In genomic region chr11:3959015-3959917, GRCh38 we compare ENCODE assay signal across 1 cellular context.
TF ChIP-seq lines count a peak whose summit lies in the region.

No MANE protein-coding gene starts in this region.

TF ChIP-seq in GM12878, 131 proteins besides CTCF, POLR2A, EP300 and RAD21 (continued from another document):
- no peak for TF ChIP-seq FOS (IDR thresholded peaks at IDR 0.05; ENCODE audit: borderline replicate concordance, extremely low read depth, insufficient read length)
- no peak for TF ChIP-seq CEBPB (IDR thresholded peaks at IDR 0.05; ENCODE audit: borderline replicate concordance in 1 of 2, low read depth in 2 of 2, low read length in 2 of 2)
- TF ChIP-seq ZNF24 (IDR thresholded peaks at IDR 0.05): peak; percentile 98
- no peak for TF ChIP-seq MEF2A (IDR thresholded peaks at IDR 0.05; ENCODE audit: insufficient read depth, low read depth, low read length)
- no peak for TF ChIP-seq EZH2 (IDR thresholded peaks at IDR 0.05; ENCODE audit: borderline replicate concordance, control insufficient read depth, low read depth, low read length)
- TF ChIP-seq DPF2 (IDR thresholded peaks at IDR 0.05): 0 out of 2 replicates have a peak, but pooled peaks have one; percentile 52
- no peak for TF ChIP-seq SUZ12 (IDR thresholded peaks at IDR 0.05; ENCODE audit: unreplicated experiment)
- no peak for TF ChIP-seq ZZZ3 (IDR thresholded peaks at IDR 0.05; ENCODE audit: control insufficient read depth, insufficient read length, low read depth)
- peak; percentile 44; the same call in 1 of the 2 replicates for TF ChIP-seq MLLT1 (IDR thresholded peaks at IDR 0.05)
- TF ChIP-seq KLF5 (IDR thresholded peaks at IDR 0.05; ENCODE audit: partially characterized antibody): no peak
- TF ChIP-seq SMC3 (IDR thresholded peaks at IDR 0.05; ENCODE audit: borderline replicate concordance, low read length): peak; percentile 23; the same call in 1 of the 2 replicates
- no peak for TF ChIP-seq REST (IDR thresholded peaks at IDR 0.05; ENCODE audit: low read depth, low read length)
- TF ChIP-seq IRF5 (IDR thresholded peaks at IDR 0.05; ENCODE audit: borderline replicate concordance): no peak
- TF ChIP-seq ZNF217 (IDR thresholded peaks at IDR 0.05): 0 out of 2 replicates have a peak, but pooled peaks have one; percentile 46
- TF ChIP-seq NR2C1 (IDR thresholded peaks at IDR 0.05): no peak
- TF ChIP-seq POLR2AphosphoS5 (IDR thresholded peaks at IDR 0.05; ENCODE audit: low read length): no peak
- peak; percentile 94 for TF ChIP-seq RUNX3 (IDR thresholded peaks at IDR 0.05; ENCODE audit: low read length)
- TF ChIP-seq EGR1 (IDR thresholded peaks at IDR 0.05; ENCODE audit: borderline replicate concordance in 1 of 2, low read depth in 2 of 2, low read length in 2 of 2): no peak
- TF ChIP-seq MEF2B (IDR thresholded peaks at IDR 0.05; ENCODE audit: partially characterized antibody, poor library complexity, severe bottlenecking): peak; percentile 91
- TF ChIP-seq E2F4 (IDR thresholded peaks at IDR 0.05; ENCODE audit: low read depth, low read length): no peak
- no peak for TF ChIP-seq WRNIP1 (IDR thresholded peaks at IDR 0.05; ENCODE audit: borderline replicate concordance, low read depth, low read length)
- TF ChIP-seq NFIC (IDR thresholded peaks at IDR 0.05; ENCODE audit: low read depth, low read length): peak; percentile 52; the same call in 1 of the 2 replicates
- TF ChIP-seq IKZF1 (conservative IDR thresholded peaks at IDR 0.05): 0 out of 2 replicates have a peak, but pooled peaks have one; percentile 20
- 0 out of 4 replicates have a peak, but pooled peaks of 1 of the 2 experiments have one; percentile 24 for TF ChIP-seq BHLHE40 (IDR thresholded peaks at IDR 0.05; ENCODE audit: borderline replicate concordance in 1 of 2, low read depth in 2 of 2, low read length in 1 of 2)
- TF ChIP-seq CHD2 (IDR thresholded peaks at IDR 0.05; ENCODE audit: borderline replicate concordance, low read depth, low read length): no peak
- 0 out of 2 replicates have a peak, but pooled peaks have one; percentile 39 for TF ChIP-seq FOXM1 (IDR thresholded peaks at IDR 0.05; ENCODE audit: low read depth, low read length)
